Comparison of ENCODE assay signal across 1 cellular context in genomic region chr10:31725436-31725835, GRCh38.
TF ChIP-seq lines count a peak whose summit lies in the region.

No MANE protein-coding gene starts in this region.

TF ChIP-seq in GM23338, 12 proteins besides CTCF, POLR2A, EP300 and RAD21 (continued from another document):
- TF ChIP-seq, protein P1, sequence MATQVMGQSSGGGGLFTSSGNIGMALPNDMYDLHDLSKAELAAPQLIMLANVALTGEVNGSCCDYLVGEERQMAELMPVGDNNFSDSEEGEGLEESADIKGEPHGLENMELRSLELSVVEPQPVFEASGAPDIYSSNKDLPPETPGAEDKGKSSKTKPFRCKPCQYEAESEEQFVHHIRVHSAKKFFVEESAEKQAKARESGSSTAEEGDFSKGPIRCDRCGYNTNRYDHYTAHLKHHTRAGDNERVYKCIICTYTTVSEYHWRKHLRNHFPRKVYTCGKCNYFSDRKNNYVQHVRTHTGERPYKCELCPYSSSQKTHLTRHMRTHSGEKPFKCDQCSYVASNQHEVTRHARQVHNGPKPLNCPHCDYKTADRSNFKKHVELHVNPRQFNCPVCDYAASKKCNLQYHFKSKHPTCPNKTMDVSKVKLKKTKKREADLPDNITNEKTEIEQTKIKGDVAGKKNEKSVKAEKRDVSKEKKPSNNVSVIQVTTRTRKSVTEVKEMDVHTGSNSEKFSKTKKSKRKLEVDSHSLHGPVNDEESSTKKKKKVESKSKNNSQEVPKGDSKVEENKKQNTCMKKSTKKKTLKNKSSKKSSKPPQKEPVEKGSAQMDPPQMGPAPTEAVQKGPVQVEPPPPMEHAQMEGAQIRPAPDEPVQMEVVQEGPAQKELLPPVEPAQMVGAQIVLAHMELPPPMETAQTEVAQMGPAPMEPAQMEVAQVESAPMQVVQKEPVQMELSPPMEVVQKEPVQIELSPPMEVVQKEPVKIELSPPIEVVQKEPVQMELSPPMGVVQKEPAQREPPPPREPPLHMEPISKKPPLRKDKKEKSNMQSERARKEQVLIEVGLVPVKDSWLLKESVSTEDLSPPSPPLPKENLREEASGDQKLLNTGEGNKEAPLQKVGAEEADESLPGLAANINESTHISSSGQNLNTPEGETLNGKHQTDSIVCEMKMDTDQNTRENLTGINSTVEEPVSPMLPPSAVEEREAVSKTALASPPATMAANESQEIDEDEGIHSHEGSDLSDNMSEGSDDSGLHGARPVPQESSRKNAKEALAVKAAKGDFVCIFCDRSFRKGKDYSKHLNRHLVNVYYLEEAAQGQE (IDR thresholded peaks at IDR 0.05; ENCODE audit: unreplicated experiment), result no peak
- TF ChIP-seq ZNF331 (CRISPR knock-in tag; IDR thresholded peaks at IDR 0.05; ENCODE audit: low read depth) (no peak), NANOG (IDR thresholded peaks at IDR 0.05; ENCODE audit: borderline replicate concordance) (no peak), EZH2phosphoT487 (IDR thresholded peaks at IDR 0.05; ENCODE audit: unreplicated experiment) (no peak), ZNF114 (CRISPR knock-in tag; IDR thresholded peaks at IDR 0.05) (no peak), EZH2 (IDR thresholded peaks at IDR 0.05; ENCODE audit: low read depth, unreplicated experiment) (no peak), CREB1 (CRISPR knock-in tag; IDR thresholded peaks at IDR 0.05; ENCODE audit: low read depth) (no peak)
